ENCODE assay signal across 28 cellular contexts in genomic region chr12:27427824-27428223, GRCh38. TPM values are rescaled to one million over a fixed set of nuclear protein-coding genes. Genes with fewer than 3 reads are reported as not detected.
"Had no signal": no experiment of that assay in that cellular context is flagged by ENCODE, and none has a peak within 500 bp of the region (broad histone marks: within the 10 kb centered on the region; RNA-seq: fewer than 3 reads in every experiment).

No MANE protein-coding gene starts in this region.

- H3K4me3 Mint-ChIP-seq: activated CD4-positive, alpha-beta memory T cell treated with anti-CD3 and anti-CD28 coated beads, Interleukin-2, amount 10 ng/mL, durations not matched to agents 7 days and 5 days; activated CD4-positive, alpha-beta T cell treated with anti-CD3 and anti-CD28 coated beads for 36 hours; activated naive CD4-positive, alpha-beta T cell treated with anti-CD3 and anti-CD28 coated beads, Interleukin-2, amount 50 U/mL, for 24 hours; activated T-helper 1 cell treated with anti-CD3 and anti-CD28 coated beads, Interleukin-12 subunit alpha, Interleukin-12 subunit beta, Interleukin-2, Interleukin-4 antibody, amounts not matched to agents 30 ng/mL and 10 ng/mL and 1 ng/mL, durations not matched to agents 14 hours and 24 hours and 36 hours; T-cell had no signal

- H3K4me3 ChIP-seq: breast epithelium had no signal

- H3K4me1 ChIP-seq: breast epithelium had no signal

- ATAC-seq: activated CD4-positive, alpha-beta T cell treated with anti-CD3 and anti-CD28 coated beads for 36 hours; T-cell had no signal

- H3K27me3 ChIP-seq: breast epithelium had no signal

- H3K27ac Mint-ChIP-seq: activated CD4-positive, alpha-beta memory T cell treated with anti-CD3 and anti-CD28 coated beads, Interleukin-2, amount 10 ng/mL, durations not matched to agents 7 days and 5 days; activated CD4-positive, alpha-beta T cell treated with anti-CD3 and anti-CD28 coated beads for 36 hours; activated naive CD4-positive, alpha-beta T cell treated with anti-CD3 and anti-CD28 coated beads, Interleukin-2, amount 50 U/mL, for 24 hours; activated T-helper 1 cell treated with anti-CD3 and anti-CD28 coated beads, Interleukin-12 subunit alpha, Interleukin-12 subunit beta, Interleukin-2, Interleukin-4 antibody, amounts not matched to agents 30 ng/mL and 10 ng/mL and 1 ng/mL, durations not matched to agents 14 hours and 24 hours and 36 hours; T-cell had no signal

- H3K36me3 Mint-ChIP-seq: activated naive CD4-positive, alpha-beta T cell treated with anti-CD3 and anti-CD28 coated beads, Interleukin-2, amount 50 U/mL, for 24 hours; T-cell had no signal

- H3K9me3 ChIP-seq: breast epithelium had no signal

- H3K36me3 ChIP-seq: breast epithelium had no signal

- H3K4me1 Mint-ChIP-seq: activated naive CD4-positive, alpha-beta T cell treated with anti-CD3 and anti-CD28 coated beads, Interleukin-2, amount 50 U/mL, for 24 hours had no signal

- H3K27ac ChIP-seq: breast epithelium, VCaP had no signal

- H3K9me3 Mint-ChIP-seq: activated CD4-positive, alpha-beta memory T cell treated with anti-CD3 and anti-CD28 coated beads, Interleukin-2, amount 10 ng/mL, durations not matched to agents 7 days and 5 days; activated naive CD4-positive, alpha-beta T cell treated with anti-CD3 and anti-CD28 coated beads, Interleukin-2, amount 50 U/mL, for 24 hours had no signal

- DNase-seq: activated CD4-positive, alpha-beta memory T cell treated with anti-CD3 and anti-CD28 coated beads, Interleukin-2, amount 10 ng/mL, durations not matched to agents 7 days and 5 days; activated CD4-positive, alpha-beta T cell treated with anti-CD3 and anti-CD28 coated beads for 36 hours; activated CD4-positive, alpha-beta T cell treated with anti-CD3 and anti-CD28 coated beads, Interleukin-2, amount 50 U/mL, for 1 hour; activated CD4-positive, CD25-positive, alpha-beta regulatory T cell; activated effector memory CD4-positive, alpha-beta T cell treated with Interleukin-2 at 50 U/mL for 16 hours; activated naive CD4-positive, alpha-beta T cell; aorta; central memory CD4-positive, alpha-beta T cell; KG1; NCI-H1092; NCI-H1417; NCI-H1930; NCI-H2107; NCI-H2171 treated with DMSO at 0.1 percent for 48 hours; NCI-H345; NCI-H524; SHP77; T-cell; T-helper 2 cell; T1000 had no signal

- H3K27me3 Mint-ChIP-seq: activated CD4-positive, alpha-beta memory T cell treated with anti-CD3 and anti-CD28 coated beads, Interleukin-2, amount 10 ng/mL, durations not matched to agents 7 days and 5 days; activated CD4-positive, alpha-beta T cell treated with anti-CD3 and anti-CD28 coated beads for 36 hours; activated naive CD4-positive, alpha-beta T cell treated with anti-CD3 and anti-CD28 coated beads, Interleukin-2, amount 50 U/mL, for 24 hours had no signal

RNA-seq across cellular contexts. Expression of gene SMCO2, which starts 18.7 kb away (rescaled TPM):
- total RNA-seq: activated CD8-positive, alpha-beta memory T cell treated with anti-CD3 and anti-CD28 coated beads for 36 hours; breast epithelium; chondrocyte; LHCN-M2; MCF 10A; T-cell had no signal
